ENCODE assay signal across 15 cellular contexts in the genomic region with DNA sequence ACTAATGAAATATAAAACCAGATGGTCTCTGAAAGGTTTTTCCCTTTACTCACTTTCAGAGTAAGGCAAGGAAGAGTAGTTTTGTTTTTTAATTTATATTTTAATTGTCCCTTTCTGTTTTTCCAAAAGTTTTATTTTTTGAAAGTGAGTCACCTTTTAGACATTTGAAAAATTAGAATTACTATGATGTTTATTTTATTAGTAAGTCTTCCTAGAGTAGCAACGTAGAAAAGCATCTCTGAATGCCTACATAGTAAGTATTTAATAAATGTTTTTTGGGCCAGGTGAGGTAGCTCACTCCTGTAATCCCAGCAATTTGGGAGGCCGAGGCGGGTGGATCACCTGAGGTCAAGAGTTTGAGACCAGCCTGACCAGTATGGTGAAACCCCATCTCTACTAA.
"Had no signal": no experiment of that assay in that cellular context is flagged by ENCODE, and none has a peak within 500 bp of the region (broad histone marks: within the 10 kb centered on the region; RNA-seq: fewer than 3 reads in every experiment).

No MANE protein-coding gene starts in this region.

- DNase-seq: activated CD4-positive, alpha-beta T cell treated with anti-CD3 and anti-CD28 coated beads, Interleukin-2, amount 10 ng/mL, durations not matched to agents 7 days and 5 days; activated CD8-positive, alpha-beta memory T cell treated with anti-CD3 and anti-CD28 coated beads for 24 hours; activated gamma-delta T cell treated with Interleukin-2 at 50 U/mL for 16 hours; amygdala; effector memory CD8-positive, alpha-beta T cell; mesendoderm; natural killer cell; nucleus accumbens; small intestine; stimulated activated CD4-positive, alpha-beta T cell treated with anti-CD3 and anti-CD28 coated beads, Interleukin-4, amount 100 ng/mL, for 24 hours; stimulated activated naive CD4-positive, alpha-beta T cell treated with Interleukin-2 at 50 U/mL for 16 hours; substantia nigra had no signal

- H3K36me3 ChIP-seq: vagina had no signal

- H3K27ac ChIP-seq: hepatocyte, tibial nerve, vagina had no signal

- H3K9me3 ChIP-seq: tibial nerve, vagina had no signal

- ATAC-seq: effector memory CD8-positive, alpha-beta T cell; natural killer cell had no signal

- H2AFZ ChIP-seq: hepatocyte had no signal

- H3K4me2 ChIP-seq: hepatocyte had no signal

- H3K27me3 ChIP-seq: hepatocyte, tibial nerve, vagina had no signal

- H3K4me3 ChIP-seq: hepatocyte, tibial nerve, vagina had no signal
